Comparison of ENCODE assay signal across 14 cellular contexts in the genomic region with DNA sequence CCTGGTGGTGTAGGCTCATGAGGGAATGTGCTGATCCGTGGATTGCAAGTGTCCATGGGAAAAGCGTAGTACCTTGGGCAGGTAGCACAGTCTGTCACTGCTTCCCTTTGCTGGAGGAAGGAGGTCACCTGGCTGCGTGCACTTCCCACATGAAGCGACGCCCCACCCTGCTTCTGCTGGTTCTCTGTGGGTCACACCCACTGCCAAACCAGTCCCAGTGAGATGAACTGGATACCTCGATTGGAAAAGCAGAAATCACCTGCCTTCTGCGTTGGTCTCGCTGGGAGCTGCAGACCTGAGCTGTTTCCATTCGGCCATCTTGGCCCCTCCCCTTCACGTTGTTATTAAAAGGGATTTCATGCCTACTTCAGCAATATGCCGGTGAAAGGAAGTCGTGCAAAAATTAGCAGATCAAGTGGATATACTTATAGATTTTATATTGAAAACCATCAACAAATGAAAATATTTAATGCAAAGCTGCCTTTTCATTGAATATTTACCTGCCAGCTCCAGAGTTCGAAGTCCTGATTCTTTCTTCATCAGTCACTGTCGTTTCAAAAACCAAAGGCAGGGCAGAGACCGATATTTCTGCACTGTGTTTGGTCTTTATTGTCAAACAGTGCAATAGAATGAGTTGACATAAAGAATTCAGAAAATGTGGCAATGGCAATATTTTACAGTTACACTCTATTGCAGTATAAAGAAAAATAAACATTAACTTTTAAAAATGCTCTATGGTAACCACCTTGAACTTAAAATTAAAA.
"Had no signal": no experiment of that assay in that cellular context is flagged by ENCODE, and none has a peak within 500 bp of the region (broad histone marks: within the 10 kb centered on the region; RNA-seq: fewer than 3 reads in every experiment).

No MANE protein-coding gene starts in this region.

- H3K4me3 Mint-ChIP-seq: activated naive CD8-positive, alpha-beta T cell; naive thymus-derived CD8-positive, alpha-beta T cell; T-helper 2 cell treated with Interferon-gamma antibody and Interleukin-4, amounts not matched to agents 5 μg/mL and 100 μg/mL, for 36 hours; type B pancreatic cell had no signal

- H3K4me1 ChIP-seq: esophagus muscularis mucosa, pancreas had no signal

- ATAC-seq: naive thymus-derived CD8-positive, alpha-beta T cell; stimulated activated naive CD8-positive, alpha-beta T cell treated with anti-CD3 and anti-CD28 coated beads, Interleukin-15, Interleukin-2, amounts not matched to agents 100 U/mL and 50 U/mL, for 24 hours had no signal

- H3K27me3 Mint-ChIP-seq: activated naive CD8-positive, alpha-beta T cell; type B pancreatic cell had no signal

- DNase-seq: activated CD4-positive, alpha-beta T cell treated with anti-CD3 and anti-CD28 coated beads, Interleukin-2, amount 50 U/mL, for 1 hour; activated CD8-positive, alpha-beta memory T cell treated with anti-CD3 and anti-CD28 coated beads for 24 hours; activated gamma-delta T cell treated with Interleukin-2 at 50 U/mL for 16 hours; amniotic stem cell; caudate nucleus; naive thymus-derived CD8-positive, alpha-beta T cell; pancreas; retina; stimulated activated naive CD8-positive, alpha-beta T cell treated with anti-CD3 and anti-CD28 coated beads, Interleukin-15, Interleukin-2, amounts not matched to agents 100 U/mL and 50 U/mL, for 24 hours; SW 1271 had no signal

- H3K36me3 ChIP-seq: esophagus muscularis mucosa, pancreas had no signal

- H3K27ac Mint-ChIP-seq: activated naive CD8-positive, alpha-beta T cell; naive thymus-derived CD8-positive, alpha-beta T cell; T-helper 2 cell treated with Interferon-gamma antibody and Interleukin-4, amounts not matched to agents 5 μg/mL and 100 μg/mL, for 36 hours; type B pancreatic cell had no signal

- H3K27me3 ChIP-seq: esophagus muscularis mucosa, pancreas had no signal

- H3K27ac ChIP-seq: esophagus muscularis mucosa, pancreas had no signal

- H3K4me3 ChIP-seq: esophagus muscularis mucosa, pancreas had no signal

- H3K36me3 Mint-ChIP-seq: activated naive CD8-positive, alpha-beta T cell had no signal

- H3K9me3 ChIP-seq: pancreas had no signal
